ENCODE assay signal across 10 cellular contexts in genomic region chr10:107442035-107442505, GRCh38.
DNase-seq lines count a peak whose midpoint lies in the region; ATAC-seq, FAIRE-seq and TF ChIP-seq lines count a peak whose summit lies in the region.
"Had no signal": no experiment of that assay in that cellular context is flagged by ENCODE, and none has a peak within 500 bp of the region (broad histone marks: within the 10 kb centered on the region; RNA-seq: fewer than 3 reads in every experiment).

No MANE protein-coding gene starts in this region.

- no peaks in the 10 kb centered on the region; the same call in 1 of the 2 replicates for H3K36me3 Mint-ChIP-seq in HFFc6 (ENCODE audit: low read depth)
- no peaks in the 10 kb centered on the region for H3K36me3 Mint-ChIP-seq in activated CD8-positive, alpha-beta T cell treated with anti-CD3 and anti-CD28 coated beads, Interleukin-2, amount 10 ng/mL, durations not matched to agents 7 days and 5 days (ENCODE audit: low read depth)
- no peaks in the 10 kb centered on the region for H3K36me3 Mint-ChIP-seq in activated naive CD4-positive, alpha-beta T cell treated with anti-CD3 and anti-CD28 coated beads, Interleukin-2, amount 10 ng/mL, durations not matched to agents 7 days and 5 days

- TF ChIP-seq CTCF in fibroblast of lung (conservative IDR thresholded peaks at IDR 0.05 in 1 of 2, IDR thresholded peaks at IDR 0.05 in 1 of 2; ENCODE audit: low read depth in 1 of 2, low read length in 2 of 2): no peak
- no peak for TF ChIP-seq CTCF in HFFc6 (IDR thresholded peaks at IDR 0.05)
- no peak for TF ChIP-seq CTCF in upper lobe of right lung (IDR thresholded peaks at IDR 0.05)

- ATAC-seq in GM21528 (IDR thresholded peaks at IDR 0.05; ENCODE audit: low FRiP score, unreplicated experiment) (peak; percentile 94), HG03442 (IDR thresholded peaks at IDR 0.05; ENCODE audit: unreplicated experiment) (peak; percentile 96), upper lobe of right lung (no peak)
- no peak for ATAC-seq in activated CD8-positive, alpha-beta T cell treated with anti-CD3 and anti-CD28 coated beads, Interleukin-2, amount 10 ng/mL, durations not matched to agents 7 days and 5 days

- no peaks in the 10 kb centered on the region for H3K36me3 ChIP-seq in fibroblast of lung (ENCODE audit: control insufficient read depth, insufficient read depth, low read length)
- no peaks in the 10 kb centered on the region for H3K36me3 ChIP-seq in upper lobe of right lung

- no peak overlapping the region for H3K9ac ChIP-seq in fibroblast of lung (ENCODE audit: insufficient read depth, low read length)

- no peak for TF ChIP-seq POLR2A in GM12891 (IDR thresholded peaks at IDR 0.05; ENCODE audit: low read depth, low read length)

- H3K27ac Mint-ChIP-seq in HFFc6: no peak overlapping the region
- H3K27ac Mint-ChIP-seq in activated CD8-positive, alpha-beta T cell treated with anti-CD3 and anti-CD28 coated beads, Interleukin-2, amount 10 ng/mL, durations not matched to agents 7 days and 5 days: no peak overlapping the region
- no peak overlapping the region for H3K27ac Mint-ChIP-seq in activated naive CD4-positive, alpha-beta T cell treated with anti-CD3 and anti-CD28 coated beads, Interleukin-2, amount 10 ng/mL, durations not matched to agents 7 days and 5 days

- no peaks in the 10 kb centered on the region for H3K27me3 Mint-ChIP-seq in HFFc6 (ENCODE audit: insufficient read depth)
- no peaks in the 10 kb centered on the region for H3K27me3 Mint-ChIP-seq in activated CD8-positive, alpha-beta T cell treated with anti-CD3 and anti-CD28 coated beads, Interleukin-2, amount 10 ng/mL, durations not matched to agents 7 days and 5 days (ENCODE audit: low read depth)
- H3K27me3 Mint-ChIP-seq in activated naive CD4-positive, alpha-beta T cell treated with anti-CD3 and anti-CD28 coated beads, Interleukin-2, amount 10 ng/mL, durations not matched to agents 7 days and 5 days: no peaks in the 10 kb centered on the region

- no peaks in the 10 kb centered on the region for H3K4me1 ChIP-seq in fibroblast of lung (ENCODE audit: control insufficient read depth, extremely low read depth, insufficient read depth, low read length)
- no peaks in the 10 kb centered on the region for H3K4me1 ChIP-seq in upper lobe of right lung

- no peaks in the 10 kb centered on the region for H3K27me3 ChIP-seq in fibroblast of lung (ENCODE audit: control insufficient read depth, insufficient read depth, low read length)
- H3K27me3 ChIP-seq in upper lobe of right lung: no peaks in the 10 kb centered on the region

- H2AFZ ChIP-seq in fibroblast of lung (ENCODE audit: low read length): no peak overlapping the region

- H3K4me3 ChIP-seq in fibroblast of lung (replicated peaks in 1 of 4; ENCODE audit: control extremely low read depth in 1 of 4, insufficient read depth in 1 of 4, low read depth in 3 of 4, low read length in 4 of 4) (no peak overlapping the region), upper lobe of right lung (no peak overlapping the region)

- DNase-seq in GM12891 (ENCODE audit: insufficient read length, low spot score) (peak; percentile 9), fibroblast of lung (ENCODE audit: low read depth in 2 of 2) (peak; percentile 31 to 55), HFFc6 (no peak), upper lobe of right lung (no peak)
- DNase-seq in activated CD8-positive, alpha-beta T cell treated with anti-CD3 and anti-CD28 coated beads, Interleukin-2, amount 10 ng/mL, durations not matched to agents 7 days and 5 days: no peak
- no peak for DNase-seq in activated naive CD4-positive, alpha-beta T cell treated with anti-CD3 and anti-CD28 coated beads, Interleukin-2, amount 10 ng/mL, durations not matched to agents 7 days and 5 days
- DNase-seq: activated T-cell treated with anti-CD3 and anti-CD28 coated beads for 4 hours, NCI-H2171 had no signal

- no peaks in the 10 kb centered on the region for H3K79me2 ChIP-seq in fibroblast of lung (ENCODE audit: control insufficient read depth, insufficient read depth, low read length)

- POLR2A ChIA-PET in activated CD8-positive, alpha-beta T cell treated with anti-CD3 and anti-CD28 coated beads, Interleukin-2, amount 10 ng/mL, durations not matched to agents 7 days and 5 days (lab: Charles Lee): no interaction called here

- H3K4me1 Mint-ChIP-seq in HFFc6 (ENCODE audit: low read depth): no peaks in the 10 kb centered on the region
- H3K4me1 Mint-ChIP-seq in activated CD8-positive, alpha-beta T cell treated with anti-CD3 and anti-CD28 coated beads, Interleukin-2, amount 10 ng/mL, durations not matched to agents 7 days and 5 days (ENCODE audit: low read depth): no peaks in the 10 kb centered on the region
- H3K4me1 Mint-ChIP-seq in activated naive CD4-positive, alpha-beta T cell treated with anti-CD3 and anti-CD28 coated beads, Interleukin-2, amount 10 ng/mL, durations not matched to agents 7 days and 5 days: no peaks in the 10 kb centered on the region

- H3K9me3 Mint-ChIP-seq in HFFc6: peaks cover 34% of the 10 kb centered on the region
- H3K9me3 Mint-ChIP-seq in activated CD8-positive, alpha-beta T cell treated with anti-CD3 and anti-CD28 coated beads, Interleukin-2, amount 10 ng/mL, durations not matched to agents 7 days and 5 days (ENCODE audit: insufficient read depth): no peaks in the 10 kb centered on the region
- peaks cover 7% of the 10 kb centered on the region for H3K9me3 Mint-ChIP-seq in activated naive CD4-positive, alpha-beta T cell treated with anti-CD3 and anti-CD28 coated beads, Interleukin-2, amount 10 ng/mL, durations not matched to agents 7 days and 5 days

- no peaks in the 10 kb centered on the region for H4K20me1 ChIP-seq in fibroblast of lung (ENCODE audit: control insufficient read depth, extremely low read depth, insufficient read depth, low read length)

- intact Hi-C loops in upper lobe of right lung (cut with DNase I): no loop called here

- CTCF ChIA-PET in activated CD8-positive, alpha-beta T cell treated with anti-CD3 and anti-CD28 coated beads, Interleukin-2, amount 10 ng/mL, durations not matched to agents 7 days and 5 days (lab: Charles Lee): no interaction called here
- CTCF ChIA-PET in activated naive CD4-positive, alpha-beta T cell treated with anti-CD3 and anti-CD28 coated beads, Interleukin-2, amount 10 ng/mL, durations not matched to agents 7 days and 5 days (lab: Charles Lee): no interaction called here

- H3K4me2 ChIP-seq in fibroblast of lung (ENCODE audit: extremely low read depth, insufficient read depth, low read length): no peak overlapping the region

- H3K4me3 Mint-ChIP-seq in HFFc6: no peak overlapping the region
- no peak overlapping the region for H3K4me3 Mint-ChIP-seq in activated CD8-positive, alpha-beta T cell treated with anti-CD3 and anti-CD28 coated beads, Interleukin-2, amount 10 ng/mL, durations not matched to agents 7 days and 5 days
- no peak overlapping the region for H3K4me3 Mint-ChIP-seq in activated naive CD4-positive, alpha-beta T cell treated with anti-CD3 and anti-CD28 coated beads, Interleukin-2, amount 10 ng/mL, durations not matched to agents 7 days and 5 days

- peak; percentile 90 for FAIRE-seq in GM12891 (lab: Jason Lieb, UNC)

- H3K27ac ChIP-seq in fibroblast of lung (ENCODE audit: insufficient read depth, low read length): no peak overlapping the region
- H3K27ac ChIP-seq in upper lobe of right lung: no peak overlapping the region

- no peaks in the 10 kb centered on the region for H3K9me3 ChIP-seq in fibroblast of lung (ENCODE audit: control insufficient read depth, insufficient read depth, low read depth, low read length)
- H3K9me3 ChIP-seq in upper lobe of right lung: no peaks in the 10 kb centered on the region

TF ChIP-seq in GM12891, 5 proteins besides CTCF, POLR2A, EP300 and RAD21:
- TF ChIP-seq TAF1 (IDR thresholded peaks at IDR 0.05; ENCODE audit: low read depth, low read length) (no peak), POLR2AphosphoS5 (IDR thresholded peaks at IDR 0.05; ENCODE audit: low read depth, low read length) (no peak), SPI1 (IDR thresholded peaks at IDR 0.05; ENCODE audit: low read depth, low read length) (no peak), PAX5 (IDR thresholded peaks at IDR 0.05; ENCODE audit: insufficient read depth, low read length, severe bottlenecking) (no peak)

Comparison
In these comparisons a context has a peak if more than half of its experiments do, and no peak if none do; other contexts are left out.
1. DNase-seq: peak in GM12891 (single experiment) and fibroblast of lung (2 of 2); none in HFFc6 (single experiment), activated CD8-positive, alpha-beta T cell treated with anti-CD3 and anti-CD28 coated beads, Interleukin-2, amount 10 ng/mL, durations not matched to agents 7 days and 5 days (single experiment), activated naive CD4-positive, alpha-beta T cell treated with anti-CD3 and anti-CD28 coated beads, Interleukin-2, amount 10 ng/mL, durations not matched to agents 7 days and 5 days (single experiment) and upper lobe of right lung (single experiment).
2. ATAC-seq: peak in GM21528 (single experiment) and HG03442 (single experiment); none in activated CD8-positive, alpha-beta T cell treated with anti-CD3 and anti-CD28 coated beads, Interleukin-2, amount 10 ng/mL, durations not matched to agents 7 days and 5 days (single experiment) and upper lobe of right lung (single experiment).